8 cellular contexts compared by ENCODE assay signal in the genomic region with DNA sequence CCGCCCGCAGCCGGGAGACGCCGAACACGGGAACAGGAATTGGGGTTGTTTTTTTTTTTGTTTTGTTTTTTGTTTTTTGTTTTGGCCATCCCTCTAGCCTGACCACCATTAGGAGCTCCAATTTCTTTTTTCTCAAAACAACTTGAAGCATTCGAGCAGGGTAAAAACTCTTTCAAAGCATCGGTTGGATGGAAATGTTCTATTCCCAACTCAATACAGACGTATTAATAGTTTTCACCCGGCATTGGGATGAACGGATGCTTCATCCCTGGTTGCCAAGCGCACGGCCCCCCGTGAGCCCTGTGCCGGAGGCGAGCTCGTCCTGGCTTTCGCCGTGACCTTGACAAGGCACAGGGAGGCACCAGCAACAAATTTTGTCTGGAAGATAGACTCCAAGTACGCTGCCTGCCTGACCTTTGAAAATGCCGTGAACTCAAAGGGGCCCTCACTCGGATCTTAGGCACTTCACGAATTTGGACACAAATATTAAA. TPM values are rescaled to one million over a fixed set of nuclear protein-coding genes. Genes with fewer than 3 reads are reported as not detected.
A peak's percentile ranks its signal among the peaks of the same experiment; 100 is the strongest.
DNase-seq lines count a peak whose midpoint lies in the region; ATAC-seq, FAIRE-seq and TF ChIP-seq lines count a peak whose summit lies in the region.

No MANE protein-coding gene starts in this region.

- no peak overlapping the region for H3K14ac ChIP-seq in IMR-90 (replicated peaks; ENCODE audit: low read depth, low read length)

- 10% methylated on average over 9 of the region's 23 CpGs; no CpG with 5 or more reads in 1 of the 2 experiments for WGBS in IMR-90 (ENCODE audit: extremely low coverage in 2 of 2, insufficient read length in 1 of 2), 2 experiments

- no peaks in the 10 kb centered on the region for H3K4me1 Mint-ChIP-seq in T-helper 2 cell treated with Interferon-gamma antibody and Interleukin-4, amounts not matched to agents 5 μg/mL and 100 μg/mL, for 36 hours (ENCODE audit: low read depth)

- no peaks in the 10 kb centered on the region for H3K4me1 ChIP-seq in IMR-90 (ENCODE audit: control insufficient read depth, insufficient read depth, low read length)
- H3K4me1 ChIP-seq in endothelial cell of umbilical vein (ENCODE audit: control insufficient read depth, extremely low read depth, insufficient read depth, low read length): no peaks in the 10 kb centered on the region
- H3K4me1 ChIP-seq in skeletal muscle satellite cell (ENCODE audit: control insufficient read depth, insufficient read depth, low read length): no peaks in the 10 kb centered on the region

- no TSS peak for BruUV-seq in IMR-90 (replicated peaks; lab: Mats Ljungman, UMichigan)
- no TSS peak for BruUV-seq in endothelial cell of umbilical vein (replicated peaks; lab: Mats Ljungman, UMichigan)

- no peak overlapping the region for H4K8ac ChIP-seq in IMR-90 (ENCODE audit: low read depth in 2 of 2, low read length in 2 of 2)

- no peaks in the 10 kb centered on the region for H3K36me3 Mint-ChIP-seq in T-helper 2 cell treated with Interferon-gamma antibody and Interleukin-4, amounts not matched to agents 5 μg/mL and 100 μg/mL, for 36 hours (ENCODE audit: low read depth)

- H3K27ac ChIP-seq in IMR-90 (ENCODE audit: insufficient read depth, low read length) (no peak overlapping the region), endothelial cell of umbilical vein (ENCODE audit: insufficient read depth, low read depth, low read length) (no peak overlapping the region)

- H4K5ac ChIP-seq in IMR-90 (ENCODE audit: low read depth, low read length): no peak overlapping the region

- H3K56ac ChIP-seq in IMR-90 (ENCODE audit: extremely low read depth, insufficient read depth, low read length): no peak overlapping the region

- TF ChIP-seq RAD21 in IMR-90 (IDR thresholded peaks at IDR 0.05; ENCODE audit: low read length): no peak

- no peak overlapping the region for H4K91ac ChIP-seq in IMR-90 (ENCODE audit: insufficient read depth, low read depth, low read length)

- H2AK5ac ChIP-seq in IMR-90 (ENCODE audit: low read depth, low read length): no peak overlapping the region

- TF ChIP-seq CTCF in IMR-90 (conservative IDR thresholded peaks at IDR 0.05; ENCODE audit: low read depth, low read length) (no peak), endothelial cell of umbilical vein (IDR thresholded peaks at IDR 0.05; ENCODE audit: extremely low read depth in 1 of 2, insufficient read depth in 1 of 2, low read depth in 1 of 2, low read length in 2 of 2) (no peak)

- no peak overlapping the region for H2AK9ac ChIP-seq in IMR-90 (replicated peaks; ENCODE audit: low read depth, low read length, poor library complexity)

- intact Hi-C loops in IMR-90 (cut with micrococcal nuclease) (no loop called here), endothelial cell of umbilical vein (cut with micrococcal nuclease) (no loop called here), head of caudate nucleus (cut with DNase I) (no loop called here)

- in situ Hi-C loops in IMR-90 (cut with MboI; ENCODE audit: low sequenced_read_pairs): no loop called here

- no peak overlapping the region for H2BK20ac ChIP-seq in IMR-90 (ENCODE audit: low read depth, low read length)

- H4K20me1 ChIP-seq in IMR-90 (ENCODE audit: insufficient read depth, low read length) (no peaks in the 10 kb centered on the region), endothelial cell of umbilical vein (replicated peaks; ENCODE audit: control insufficient read depth, extremely low read depth, insufficient read depth, low read length) (no peaks in the 10 kb centered on the region)

- no peak overlapping the region for H3K9ac ChIP-seq in IMR-90 (ENCODE audit: low read depth, low read length)
- H3K9ac ChIP-seq in endothelial cell of umbilical vein (replicated peaks; ENCODE audit: extremely low read depth, insufficient read depth, low read length): no peak overlapping the region
- H3K9ac ChIP-seq in skeletal muscle satellite cell (ENCODE audit: low read depth, low read length): no peak overlapping the region

- peak overlapping the region; percentile 79 for H2AFZ ChIP-seq in IMR-90 (replicated peaks; ENCODE audit: low read length, poor library complexity)
- H2AFZ ChIP-seq in endothelial cell of umbilical vein (ENCODE audit: low read depth, low read length): peak overlapping the region; percentile 54

- CTCF ChIA-PET in IMR-90 (lab: Yijun Ruan, JAX): interaction anchor here (1.1 kb wide), 1 partner anchor 14 kb away, joined by 3 read pairs; no protein-coding TSS in a partner anchor
- CTCF ChIA-PET in endothelial cell of umbilical vein (lab: Charles Lee): interaction anchor here (1.0 to 1.8 kb wide), 2 partner anchors 133 to 144 kb away, joined by 3 to 5 read pairs; no protein-coding TSS in a partner anchor

- H3K27ac Mint-ChIP-seq in T-helper 2 cell treated with Interferon-gamma antibody and Interleukin-4, amounts not matched to agents 5 μg/mL and 100 μg/mL, for 36 hours: no peak overlapping the region

- POLR2A ChIA-PET in IMR-90 (lab: Charles Lee; ENCODE audit: unreplicated experiment): no interaction called here
- POLR2A ChIA-PET in endothelial cell of umbilical vein (lab: Charles Lee): no interaction called here

- H3K9me3 ChIP-seq in IMR-90 (ENCODE audit: control insufficient read depth, insufficient read depth, low read length) (peaks cover 3% of the 10 kb centered on the region; the same call in 1 of the 2 replicates), endothelial cell of umbilical vein (replicated peaks; ENCODE audit: control insufficient read depth, insufficient read depth, low read length) (no peaks in the 10 kb centered on the region), skeletal muscle satellite cell (replicated peaks; ENCODE audit: low read length) (no peaks in the 10 kb centered on the region)

- no peak overlapping the region for H2BK15ac ChIP-seq in IMR-90 (ENCODE audit: low read depth, low read length)

- no peak overlapping the region for H3K4ac ChIP-seq in IMR-90 (ENCODE audit: low read depth, low read length)

- H3K4me3 Mint-ChIP-seq in T-helper 2 cell treated with Interferon-gamma antibody and Interleukin-4, amounts not matched to agents 5 μg/mL and 100 μg/mL, for 36 hours: peak overlapping the region; percentile 51

- H3K4me3 ChIP-seq in IMR-90 (ENCODE audit: insufficient read depth, low read depth, low read length) (no peak overlapping the region), endothelial cell of umbilical vein (replicated peaks in 1 of 3; ENCODE audit: insufficient read depth in 1 of 3, low read depth in 1 of 3, low read length in 3 of 3) (no peak overlapping the region), skeletal muscle satellite cell (ENCODE audit: low read length) (no peak overlapping the region)

- H3K4me2 ChIP-seq in IMR-90 (ENCODE audit: low read depth, low read length): 0 out of 2 replicates have a peak overlapping the region, but pooled peaks have one; percentile 5
- peak overlapping the region; percentile 36 for H3K4me2 ChIP-seq in endothelial cell of umbilical vein (ENCODE audit: insufficient read depth, low read length)
- peak overlapping the region; percentile 42 for H3K4me2 ChIP-seq in skeletal muscle satellite cell (ENCODE audit: low read length)

- no peaks in the 10 kb centered on the region for H3K9me3 Mint-ChIP-seq in T-helper 2 cell treated with Interferon-gamma antibody and Interleukin-4, amounts not matched to agents 5 μg/mL and 100 μg/mL, for 36 hours

- dilution Hi-C loops in IMR-90 (cut with HindIII; ENCODE audit: low sequenced_read_pairs, unreplicated experiment): no loop called here
- dilution Hi-C loops in endothelial cell of umbilical vein (cut with MboI; ENCODE audit: extremely low pct_ligation_motif_present, low sequenced_read_pairs): no loop called here

- no peak for FAIRE-seq in endothelial cell of umbilical vein (lab: Jason Lieb, UNC)

- no peak for DNase-seq in T-helper 2 cell treated with Interferon-gamma antibody and Interleukin-4, amounts not matched to agents 5 μg/mL and 100 μg/mL, for 36 hours (ENCODE audit: low spot score)
- DNase-seq in T-helper 2 cell (no peak), IMR-90 (no peak), endothelial cell of umbilical vein (ENCODE audit: low read depth, low spot score) (no peak), head of caudate nucleus (no peak), foreskin melanocyte (no peak), epidermal melanocyte (ENCODE audit: insufficient read length, low spot score) (no peak)

- no peaks in the 10 kb centered on the region for H3K9me1 ChIP-seq in IMR-90 (ENCODE audit: insufficient read depth, low read length)
- H3K9me1 ChIP-seq in endothelial cell of umbilical vein (replicated peaks; ENCODE audit: control insufficient read depth, extremely low read depth, insufficient read depth, low read length): no peaks in the 10 kb centered on the region

- no peak overlapping the region for H2BK120ac ChIP-seq in IMR-90 (ENCODE audit: low read depth, low read length)

- H3K23ac ChIP-seq in IMR-90 (ENCODE audit: low read depth, low read length): no peak overlapping the region

- H3K18ac ChIP-seq in IMR-90 (ENCODE audit: low read depth, low read length): no peak overlapping the region

- H3K27me3 ChIP-seq in IMR-90 (ENCODE audit: control insufficient read depth, insufficient read depth, low read length): peaks cover 8% of the 10 kb centered on the region
- H3K27me3 ChIP-seq in endothelial cell of umbilical vein (ENCODE audit: control insufficient read depth in 2 of 2, insufficient read depth in 2 of 2, low read length in 2 of 2): peaks cover 0 to 3% of the 10 kb centered on the region in 2 experiments
- no peaks in the 10 kb centered on the region for H3K27me3 ChIP-seq in skeletal muscle satellite cell (ENCODE audit: control insufficient read depth, insufficient read depth, low read length)

- TF ChIP-seq POLR2A in IMR-90 (IDR thresholded peaks at IDR 0.05; ENCODE audit: low read depth, low read length): no peak
- TF ChIP-seq POLR2A in endothelial cell of umbilical vein (IDR thresholded peaks at IDR 0.05; ENCODE audit: low read depth, low read length): no peak

- no peak overlapping the region for H2BK5ac ChIP-seq in IMR-90 (ENCODE audit: low read depth, low read length, poor library complexity, severe bottlenecking)

- no peaks in the 10 kb centered on the region for H3K79me2 ChIP-seq in endothelial cell of umbilical vein (ENCODE audit: control insufficient read depth, insufficient read depth, low read length)

- peaks cover 37% of the 10 kb centered on the region for H3K27me3 Mint-ChIP-seq in T-helper 2 cell treated with Interferon-gamma antibody and Interleukin-4, amounts not matched to agents 5 μg/mL and 100 μg/mL, for 36 hours (ENCODE audit: low read depth)

- ATAC-seq in IMR-90 (ENCODE audit: low read depth): no peak

- H3K36me3 ChIP-seq in IMR-90 (ENCODE audit: control insufficient read depth, insufficient read depth, low read length) (no peaks in the 10 kb centered on the region), endothelial cell of umbilical vein (ENCODE audit: control insufficient read depth in 2 of 2, extremely low read depth in 1 of 2, insufficient read depth in 2 of 2, low read length in 2 of 2) (no peaks in the 10 kb centered on the region), skeletal muscle satellite cell (ENCODE audit: insufficient read depth, low read length) (no peaks in the 10 kb centered on the region)

- H3K79me1 ChIP-seq in IMR-90 (ENCODE audit: low read depth in 1 of 2, low read length in 2 of 2): no peaks in the 10 kb centered on the region

RNA-seq across cellular contexts. Expression of a gene that starts 0.4 kb away (rescaled TPM):
- total RNA-seq in IMR-90 (2012; rRNA removed) (under 0.01 TPM in 2 replicates), endothelial cell of umbilical vein (0.09 TPM in 1 of 2 replicates, not detected in the other)
- polyA plus RNA-seq in IMR-90 (2012; rRNA removed) (0.10 and 0.13 TPM in 2 replicates), endothelial cell of umbilical vein (0.01 and 0.03 TPM in 2 replicates)
- polyA plus RNA-seq in IMR-90 (2012; cell fraction: cytosol; rRNA removed): 0.13 and 0.18 TPM in 2 replicates
- 0.03 and 0.21 TPM in 2 replicates for polyA plus RNA-seq in IMR-90 (2012; cell fraction: nucleus; rRNA removed; ENCODE audit: low replicate concordance)
- polyA plus RNA-seq in endothelial cell of umbilical vein (2011; cell fraction: cytosol; rRNA removed): 0.03 and 0.06 TPM in 2 replicates
- 0.08 TPM in 1 of 2 replicates, not detected in the other for polyA plus RNA-seq in endothelial cell of umbilical vein (2011; cell fraction: nucleus; rRNA removed)
- polyA plus RNA-seq in endothelial cell of umbilical vein (2012): 0.07 TPM in 1 of 2 replicates, not detected in the other
- polyA minus RNA-seq in endothelial cell of umbilical vein: not detected in 2 replicates
- 1.0 TPM for polyA minus RNA-seq in endothelial cell of umbilical vein (2011; cell fraction: cytosol; rRNA and poly(A)+ RNA removed)
- 0.10 and 0.14 TPM in 2 replicates for polyA minus RNA-seq in endothelial cell of umbilical vein (2011; cell fraction: nucleus; rRNA and poly(A)+ RNA removed)
- total RNA-seq in skeletal muscle satellite cell (2012; rRNA removed): not detected in 2 replicates
